Comparison of ENCODE assay signal across 18 cellular contexts in genomic region chr7:109094-109493, GRCh38.
A peak's percentile ranks its signal among the peaks of the same experiment; 100 is the strongest.
DNase-seq lines count a peak whose midpoint lies in the region; ATAC-seq, FAIRE-seq and TF ChIP-seq lines count a peak whose summit lies in the region.
"Had no signal": no experiment of that assay in that cellular context is flagged by ENCODE, and none has a peak within 500 bp of the region (broad histone marks: within the 10 kb centered on the region; RNA-seq: fewer than 3 reads in every experiment).

No MANE protein-coding gene starts in this region.

- CTCF ChIA-PET in H1 (lab: Charles Lee; ENCODE audit: partially characterized antibody) = interaction anchor here (0.6 to 2.1 kb wide), 6 partner anchors 11 to 798 kb away, joined by 3 to 5 read pairs (median 4); no protein-coding TSS in a partner anchor

- no peak overlapping the region for H3K14ac ChIP-seq in H1 (ENCODE audit: insufficient read length)

- H2AK5ac ChIP-seq in H1 (ENCODE audit: low read depth, low read length) = no peak overlapping the region

- H3K4me1 Mint-ChIP-seq in GM23338 (peaks cover 10% of the 10 kb centered on the region; the same call in 2 of the 3 replicates), T-helper 17 cell (no peaks in the 10 kb centered on the region)

- H3K27me3 ChIP-seq in GM23338 (ENCODE audit: insufficient read depth) (no peaks in the 10 kb centered on the region), H1 (replicated peaks in 1 of 4; ENCODE audit: control insufficient read depth in 3 of 4, extremely low read depth in 1 of 4, insufficient read depth in 3 of 4, low read length in 3 of 4) (no peaks in the 10 kb centered on the region), right atrium auricular region (no peaks in the 10 kb centered on the region), osteoblast (ENCODE audit: insufficient read depth, low read length) (peaks cover 6% of the 10 kb centered on the region), Peyer's patch (no peaks in the 10 kb centered on the region)

- H3K4me2 ChIP-seq in GM23338 (no peak overlapping the region), H1 (ENCODE audit: insufficient read depth in 1 of 2, low read depth in 2 of 2, low read length in 2 of 2) (no peak overlapping the region), osteoblast (ENCODE audit: insufficient read depth, low read length) (no peak overlapping the region)

- H4K8ac ChIP-seq in H1 (ENCODE audit: extremely low read depth, insufficient read depth, low read length) = no peak overlapping the region

- no peak for TF ChIP-seq EP300 in H1 (IDR thresholded peaks at IDR 0.05; ENCODE audit: borderline replicate concordance in 1 of 2, low read depth in 2 of 2, low read length in 2 of 2)

- H3K79me1 ChIP-seq in H1 (ENCODE audit: low read depth, low read length) = peaks cover 2% of the 10 kb centered on the region; the same call in 1 of the 2 replicates

- no peak overlapping the region for H3K27ac Mint-ChIP-seq in GM23338
- no peak overlapping the region for H3K27ac Mint-ChIP-seq in T-helper 17 cell

- H3K18ac ChIP-seq in H1 (ENCODE audit: extremely low read depth, low read length) = 0 out of 2 replicates have a peak overlapping the region, but pooled peaks have one; percentile 41

- H2BK12ac ChIP-seq in H1 (ENCODE audit: low read depth, low read length) = peak overlapping the region; percentile 60; the same call in 1 of the 2 replicates

- H3K36me3 Mint-ChIP-seq in GM23338 (ENCODE audit: low read depth) = peaks cover 15% of the 10 kb centered on the region
- H3K36me3 Mint-ChIP-seq in T-helper 17 cell (ENCODE audit: low read depth) = no peaks in the 10 kb centered on the region

- 87% methylated on average over 10 of the region's 10 CpGs; no CpG with 5 or more reads in 1 of the 2 experiments for WGBS in H1 (ENCODE audit: extremely low coverage in 1 of 2, insufficient coverage in 1 of 2, insufficient read length in 1 of 2, insufficient replicate concordance in 2 of 2, low coverage in 1 of 2, low lambda C conversion rate in 2 of 2, missing lambda C conversion rate in 1 of 2), 2 experiments

- H3K9ac ChIP-seq in H1 (replicated peaks in 1 of 4; ENCODE audit: extremely low read depth in 1 of 4, low read depth in 3 of 4, low read length in 3 of 4) = no peak overlapping the region

- H2AFZ ChIP-seq in GM23338 (0 out of 2 replicates have a peak overlapping the region, but pooled peaks have one; percentile 69), H1 (ENCODE audit: low read length) (peak overlapping the region; percentile 52; the same call in 1 of the 2 replicates), osteoblast (ENCODE audit: low read length) (no peak overlapping the region)

- no peak overlapping the region for H2BK20ac ChIP-seq in H1 (ENCODE audit: low read length)

- H3K4me3 ChIP-seq in GM23338 (no peak overlapping the region), H1 (ENCODE audit: extremely low read depth in 1 of 4, insufficient read depth in 2 of 4, low read depth in 3 of 4, low read length in 4 of 4) (no peak overlapping the region), right atrium auricular region (no peak overlapping the region), osteoblast (ENCODE audit: insufficient read depth, low read length) (no peak overlapping the region), Peyer's patch (no peak overlapping the region)

- 0 out of 2 replicates have a peak, but pooled peaks cover 3% of the 10 kb centered on the region for H3K23me2 ChIP-seq in H1 (ENCODE audit: low read depth, low read length)

- no peak overlapping the region for H3K23ac ChIP-seq in H1 (ENCODE audit: insufficient read length)

- H3K4me3 Mint-ChIP-seq in GM23338 = no peak overlapping the region
- H3K4me3 Mint-ChIP-seq in T-helper 17 cell = no peak overlapping the region

- H3K79me2 ChIP-seq in GM23338 (replicated peaks; ENCODE audit: insufficient read depth) (no peaks in the 10 kb centered on the region), H1 (ENCODE audit: control insufficient read depth in 1 of 2, insufficient read depth in 2 of 2, low read length in 2 of 2) (no peaks in the 10 kb centered on the region), osteoblast (ENCODE audit: insufficient read depth, low read length) (no peaks in the 10 kb centered on the region)

- peaks cover 2% of the 10 kb centered on the region for H3K27me3 Mint-ChIP-seq in GM23338 (ENCODE audit: insufficient read depth, low read depth, poor library complexity)
- peaks cover 9% of the 10 kb centered on the region for H3K27me3 Mint-ChIP-seq in T-helper 17 cell

- no peak overlapping the region for H4K91ac ChIP-seq in H1 (replicated peaks; ENCODE audit: insufficient read length, low read length)

- H3K56ac ChIP-seq in H1 (replicated peaks; ENCODE audit: insufficient read length, low read depth, low read length) = no peak overlapping the region

- no peak for FAIRE-seq in H1 (lab: Jason Lieb, UNC)
- FAIRE-seq: A204.1 had no signal

- H3K9me3 ChIP-seq in H1 (ENCODE audit: insufficient read depth in 2 of 2, low read depth in 1 of 2, low read length in 1 of 2) (peaks cover 0 to 7% of the 10 kb centered on the region in 2 experiments; a peak in 2 of 4 replicates), right atrium auricular region (peaks cover 0 to 11% of the 10 kb centered on the region in 2 donors), osteoblast (ENCODE audit: low read depth, low read length) (no peaks in the 10 kb centered on the region), T-helper 17 cell (ENCODE audit: control insufficient read depth, low read length, poor library complexity, severe bottlenecking) (no peaks in the 10 kb centered on the region), Peyer's patch (no peaks in the 10 kb centered on the region)

- H4K20me1 ChIP-seq in GM23338 (replicated peaks; ENCODE audit: insufficient read depth) (no peaks in the 10 kb centered on the region), H1 (replicated peaks in 1 of 2; ENCODE audit: control insufficient read depth in 1 of 2, insufficient read depth in 2 of 2, low read length in 2 of 2) (peaks cover 0 to 2% of the 10 kb centered on the region in 2 experiments), osteoblast (ENCODE audit: insufficient read depth, low read length) (no peaks in the 10 kb centered on the region)

- peaks cover 30% of the 10 kb centered on the region for H3K9me3 Mint-ChIP-seq in GM23338

- no peaks in the 10 kb centered on the region; the same call in 1 of the 2 replicates for H3K36me3 ChIP-seq in GM23338 (ENCODE audit: insufficient read depth)
- H3K36me3 ChIP-seq in H1 (ENCODE audit: control insufficient read depth in 2 of 4, insufficient read depth in 4 of 4, low read length in 3 of 4) = no peaks in the 10 kb centered on the region
- H3K36me3 ChIP-seq in right atrium auricular region = no peaks in the 10 kb centered on the region
- H3K36me3 ChIP-seq in osteoblast (ENCODE audit: insufficient read depth, low read length) = no peaks in the 10 kb centered on the region
- no peaks in the 10 kb centered on the region for H3K36me3 ChIP-seq in Peyer's patch

- H2BK15ac ChIP-seq in H1 (ENCODE audit: low read length) = peak overlapping the region; percentile 73; the same call in 1 of the 2 replicates

- POLR2A ChIA-PET in H1 (lab: Charles Lee; ENCODE audit: partially characterized antibody) = interaction anchor here (1.2 kb wide), 1 partner anchor 10 kb away, joined by 4 read pairs; no protein-coding TSS in a partner anchor

- 0 out of 2 replicates have a peak, but pooled peaks cover 5% of the 10 kb centered on the region for H3F3A ChIP-seq in GM23338 (replicated peaks; ENCODE audit: low read depth)

- H3K4me1 ChIP-seq in GM23338 (ENCODE audit: insufficient read depth) = no peaks in the 10 kb centered on the region
- peaks cover 0 to 2% (median 0%) of the 10 kb centered on the region in 4 experiments; a peak in 2 of 7 replicates for H3K4me1 ChIP-seq in H1 (replicated peaks in 1 of 4; ENCODE audit: control insufficient read depth in 3 of 4, insufficient read depth in 4 of 4, low read length in 3 of 4)
- H3K4me1 ChIP-seq in right atrium auricular region = no peaks in the 10 kb centered on the region
- no peaks in the 10 kb centered on the region for H3K4me1 ChIP-seq in osteoblast (ENCODE audit: insufficient read depth, low read length)
- no peaks in the 10 kb centered on the region for H3K4me1 ChIP-seq in Peyer's patch

- no peak overlapping the region for H2BK5ac ChIP-seq in H1 (ENCODE audit: low read depth, low read length)

- no peak overlapping the region for H3K27ac ChIP-seq in GM23338 (ENCODE audit: low read depth)
- no peak overlapping the region for H3K27ac ChIP-seq in H1 (ENCODE audit: low read depth, low read length)
- H3K27ac ChIP-seq in right atrium auricular region = no peak overlapping the region
- no peak overlapping the region for H3K27ac ChIP-seq in osteoblast (ENCODE audit: low read depth, low read length)
- no peak overlapping the region for H3K27ac ChIP-seq in Peyer's patch
- H3K27ac ChIP-seq: C4-2B had no signal

- no peak overlapping the region for H4K5ac ChIP-seq in H1 (ENCODE audit: insufficient read length, low read depth, low read length)

- peak; percentile 46; the same call in 2 of the 3 replicates for ATAC-seq in GM23338
- ATAC-seq in T-helper 17 cell = no peak
- no peak for ATAC-seq in GM19351 (IDR thresholded peaks at IDR 0.05; ENCODE audit: unreplicated experiment)

- H2BK120ac ChIP-seq in H1 (replicated peaks; ENCODE audit: low read depth, low read length) = no peak overlapping the region

- H3K9me2 ChIP-seq in GM23338 (ENCODE audit: insufficient read depth) = no peaks in the 10 kb centered on the region

- DNase-seq in GM23338 (ENCODE audit: low spot score) = no peak
- DNase-seq in H1 (ENCODE audit: low read depth in 1 of 2, low spot score in 2 of 2) = no peak
- DNase-seq in right atrium auricular region (ENCODE audit: low spot score) = peak; percentile 59
- peak; percentile 45 for DNase-seq in osteoblast (ENCODE audit: insufficient read length, low spot score, missing footprints)
- DNase-seq in T-helper 17 cell = no peak
- no peak for DNase-seq in Peyer's patch
- DNase-seq in SKM-1 treated with dmso at 0.1 percent for 144 hours (lab: John Stamatoyannopoulos, UW; ENCODE audit: unreplicated experiment) = no peak
- DNase-seq: DMS153, HCEC 1CT, IMR-90, Kasumi-1, NCI-H2029, NCI-H2171 treated with DMSO at 0.1 percent for 48 hours, NCI-H510A, RPMI8226 had no signal

- no peak for TF ChIP-seq RAD21 in H1 (IDR thresholded peaks at IDR 0.05 in 1 of 2, conservative IDR thresholded peaks at IDR 0.05 in 1 of 2; ENCODE audit: low read depth in 2 of 2, low read length in 2 of 2)

- H3K4ac ChIP-seq in H1 (replicated peaks; ENCODE audit: insufficient read length, low read depth, low read length) = no peak overlapping the region

- TF ChIP-seq CTCF in GM23338 (conservative IDR thresholded peaks at IDR 0.05; ENCODE audit: low read depth in 2 of 2) (no peak), H1 (IDR thresholded peaks at IDR 0.05; ENCODE audit: control extremely low read depth in 1 of 3, insufficient read depth in 1 of 3, low read depth in 1 of 3, low read length in 3 of 3) (no peak), right atrium auricular region (IDR thresholded peaks at IDR 0.05) (no peak), osteoblast (IDR thresholded peaks at IDR 0.05; ENCODE audit: extremely low read depth, low read depth, low read length) (no peak), Peyer's patch (IDR thresholded peaks at IDR 0.05) (no peak)

- TF ChIP-seq POLR2A in H1 (IDR thresholded peaks at IDR 0.05; ENCODE audit: control extremely low read depth in 1 of 2, low read depth in 2 of 2, low read length in 2 of 2) (no peak), Peyer's patch (IDR thresholded peaks at IDR 0.05) (no peak)

TF ChIP-seq in H1, 55 proteins besides CTCF, POLR2A, EP300 and RAD21 (continues in another document):
- TF ChIP-seq SUZ12 (IDR thresholded peaks at IDR 0.05; ENCODE audit: low read length) = no peak

Comparison
In these comparisons a context has a peak if more than half of its experiments do, and no peak if none do; other contexts are left out.
1. DNase-seq: peak in right atrium auricular region (single experiment) and osteoblast (single experiment); none in GM23338 (single experiment), H1 (0 of 2), T-helper 17 cell (0 of 3), Peyer's patch (0 of 3) and SKM-1 treated with dmso at 0.1 percent for 144 hours (single experiment).